In the genomic region with DNA sequence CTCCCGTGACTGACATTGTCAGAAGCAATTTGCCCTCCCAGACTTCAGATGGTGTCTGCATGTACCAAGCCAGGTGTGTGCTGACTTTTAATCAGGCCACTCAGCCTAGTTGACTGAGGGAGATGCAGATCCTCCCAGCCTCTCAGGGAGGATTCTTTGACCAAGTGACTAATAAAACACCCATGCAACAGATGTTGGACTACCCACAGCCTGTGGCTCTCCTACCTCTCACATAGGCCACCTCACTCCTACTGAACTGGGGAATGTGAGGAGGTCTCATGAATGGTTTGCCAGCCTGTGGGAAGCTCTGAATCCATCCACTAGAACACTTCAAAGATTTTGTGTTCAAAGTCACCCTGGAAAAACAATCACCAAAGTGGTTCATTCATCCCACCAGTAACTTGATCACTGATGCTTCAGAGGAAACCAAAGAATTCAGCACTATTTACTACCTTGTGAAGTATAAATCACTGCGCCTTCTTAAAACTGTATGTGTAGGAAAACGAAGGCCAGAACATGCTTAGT, we compare ENCODE assay signal across 7 cellular contexts.
"Had no signal": no experiment of that assay in that cellular context is flagged by ENCODE, and none has a peak within 500 bp of the region (broad histone marks: within the 10 kb centered on the region; RNA-seq: fewer than 3 reads in every experiment).

No MANE protein-coding gene starts in this region.

- H3K4me3 ChIP-seq: lower lobe of right lung, prostate gland, spleen, vagina had no signal

- H3K9me3 ChIP-seq: lower lobe of right lung, prostate gland, spleen, thoracic aorta, vagina had no signal

- DNase-seq: kidney, spleen had no signal

- H3K4me1 ChIP-seq: prostate gland had no signal

- H3K27me3 ChIP-seq: vagina had no signal

- H3K27ac ChIP-seq: lower lobe of right lung, prostate gland, spleen, thoracic aorta, vagina, VCaP had no signal

- H3K36me3 ChIP-seq: lower lobe of right lung, prostate gland, spleen, thoracic aorta, vagina had no signal
